In genomic region chr17:3794152-3794889, GRCh38 we compare ENCODE assay signal across 7 cellular contexts. TPM values are rescaled to one million over a fixed set of nuclear protein-coding genes. Genes with fewer than 3 reads are reported as not detected.
DNase-seq lines count a peak whose midpoint lies in the region; ATAC-seq, FAIRE-seq and TF ChIP-seq lines count a peak whose summit lies in the region.
"Not testable (repeated sequence)": the region's sequence is repeated elsewhere in the genome, so short reads cannot be mapped to it uniquely, and the experiment has no call there.

No MANE protein-coding gene starts in this region.

- H3K4me1 ChIP-seq in CD8-positive, alpha-beta T cell (ENCODE audit: insufficient read depth, low read length), result peaks cover 23% of the 10 kb centered on the region
- H3K4me1 ChIP-seq in IMR-90 (ENCODE audit: control insufficient read depth, insufficient read depth, low read length) (peaks cover 11% of the 10 kb centered on the region), K562 (replicated peaks in 1 of 2; ENCODE audit: control insufficient read depth in 2 of 2, insufficient read depth in 2 of 2, low read length in 2 of 2) (peaks cover 0 to 11% of the 10 kb centered on the region in 2 experiments; a peak in 2 of 5 replicates), trophoblast cell (ENCODE audit: control insufficient read depth in 1 of 2, insufficient read depth in 2 of 2, low read length in 2 of 2) (peaks cover 3 to 11% of the 10 kb centered on the region in 2 experiments)

- not testable (repeated sequence) for H3K4me3 Mint-ChIP-seq in CD8-positive, alpha-beta T cell; T-helper 17 cell; natural killer cell

- in situ Hi-C loops in IMR-90 (cut with MboI; ENCODE audit: low sequenced_read_pairs); K562 (cut with MboI): not testable (repeated sequence)

- H3K4ac ChIP-seq in IMR-90 (ENCODE audit: low read depth, low read length), result not testable (repeated sequence)
- H3K4ac ChIP-seq in trophoblast cell (ENCODE audit: low read depth, low read length), result peak overlapping the region; percentile 49

- 83% methylated on average over 12 of the region's 24 CpGs; no CpG with 5 or more reads in 1 of the 2 experiments for WGBS in IMR-90 (ENCODE audit: extremely low coverage in 2 of 2, insufficient read length in 1 of 2), 2 experiments
- 36% methylated on average over 18 of the region's 24 CpGs for WGBS in K562 (ENCODE audit: insufficient coverage, low coverage, missing lambda C conversion rate)
- WGBS in trophoblast cell (ENCODE audit: extremely low coverage, insufficient coverage, insufficient read length), result no CpG with 5 or more reads among the region's 24 CpGs

- not testable (repeated sequence) for FAIRE-seq in K562 (lab: Jason Lieb, UNC)

- H3K4me1 Mint-ChIP-seq in CD8-positive, alpha-beta T cell (ENCODE audit: low read depth), result peaks cover 56% of the 10 kb centered on the region
- H3K4me1 Mint-ChIP-seq in T-helper 17 cell (peaks cover 26% of the 10 kb centered on the region), natural killer cell (peaks cover 49 to 58% of the 10 kb centered on the region in 2 donors)

- H3K36me3 ChIP-seq in CD8-positive, alpha-beta T cell (ENCODE audit: insufficient read depth, low read length); IMR-90 (ENCODE audit: control insufficient read depth, insufficient read depth, low read length); K562 (ENCODE audit: control insufficient read depth, insufficient read depth, low read length); trophoblast cell (ENCODE audit: control insufficient read depth in 1 of 2, insufficient read depth in 2 of 2, low read length in 2 of 2): not testable (repeated sequence)

- not testable (repeated sequence) for H3K79me1 ChIP-seq in IMR-90 (ENCODE audit: low read depth in 1 of 2, low read length in 2 of 2); trophoblast cell (ENCODE audit: low read length)

- DNase-seq in CD8-positive, alpha-beta T cell; IMR-90; T-helper 17 cell; K562 (ENCODE audit: extremely low read depth in 1 of 4, low spot score in 3 of 4); natural killer cell; trophoblast cell: not testable (repeated sequence)
- DNase-seq in cardiac septum (ENCODE audit: low spot score), result peak; percentile 61

- H3K27ac Mint-ChIP-seq in CD8-positive, alpha-beta T cell, result peak overlapping the region; percentile 97
- peak overlapping the region; percentile 94 for H3K27ac Mint-ChIP-seq in T-helper 17 cell
- peak overlapping the region; percentile 91 to 93 for H3K27ac Mint-ChIP-seq in natural killer cell

- TF ChIP-seq RAD21 in IMR-90 (IDR thresholded peaks at IDR 0.05; ENCODE audit: low read length); K562 (CRISPR knock-in tag; conservative IDR thresholded peaks at IDR 0.05 in 1 of 2, IDR thresholded peaks at IDR 0.05 in 1 of 2): not testable (repeated sequence)

- not testable (repeated sequence) for H3K18ac ChIP-seq in IMR-90 (ENCODE audit: low read depth, low read length)
- H3K18ac ChIP-seq in trophoblast cell (ENCODE audit: low read length), result peak overlapping the region; percentile 90

- H3K9me1 ChIP-seq in IMR-90 (ENCODE audit: insufficient read depth, low read length); K562 (ENCODE audit: control insufficient read depth, insufficient read depth, low read length): not testable (repeated sequence)

- H4K12ac ChIP-seq in trophoblast cell (ENCODE audit: low read depth, low read length), result peak overlapping the region; percentile 40

- not testable (repeated sequence) for H3K4me3 ChIP-seq in CD8-positive, alpha-beta T cell (ENCODE audit: low read depth, low read length); IMR-90 (ENCODE audit: insufficient read depth, low read depth, low read length); K562; trophoblast cell (ENCODE audit: low read depth, low read length)

- not testable (repeated sequence) for H4K8ac ChIP-seq in IMR-90 (ENCODE audit: low read depth in 2 of 2, low read length in 2 of 2)
- H4K8ac ChIP-seq in trophoblast cell (ENCODE audit: low read depth, low read length), result peak overlapping the region; percentile 39

- not testable (repeated sequence) for H3K23ac ChIP-seq in IMR-90 (ENCODE audit: low read depth, low read length); trophoblast cell (ENCODE audit: low read length)

- not testable (repeated sequence) for TF ChIP-seq EP300 in K562 (IDR thresholded peaks at IDR 0.05; ENCODE audit: low read length)

- not testable (repeated sequence) for H4K20me1 ChIP-seq in IMR-90 (ENCODE audit: insufficient read depth, low read length); K562 (replicated peaks; ENCODE audit: control insufficient read depth, insufficient read depth, low read length)

- not testable (repeated sequence) for H3K9me3 Mint-ChIP-seq in CD8-positive, alpha-beta T cell; natural killer cell

- not testable (repeated sequence) for TF ChIP-seq CTCF in CD8-positive, alpha-beta T cell (IDR thresholded peaks at IDR 0.05); IMR-90 (conservative IDR thresholded peaks at IDR 0.05; ENCODE audit: low read depth, low read length); K562 (IDR thresholded peaks at IDR 0.05 in 2 of 3, conservative IDR thresholded peaks at IDR 0.05 in 1 of 3; ENCODE audit: insufficient read depth in 2 of 3, low read depth in 1 of 3, low read length in 3 of 3); natural killer cell (IDR thresholded peaks at IDR 0.05)

- H2BK12ac ChIP-seq in trophoblast cell (ENCODE audit: low read length), result peak overlapping the region; percentile 28

- H3K79me2 ChIP-seq in K562 (ENCODE audit: control insufficient read depth, insufficient read depth, low read length); trophoblast cell (ENCODE audit: control insufficient read depth, insufficient read depth, low read length, poor library complexity): not testable (repeated sequence)

- not testable (repeated sequence) for H3K27ac ChIP-seq in CD8-positive, alpha-beta T cell (ENCODE audit: low read depth, low read length); IMR-90 (ENCODE audit: insufficient read depth, low read length); K562 (ENCODE audit: extremely low read depth, low read depth, low read length)
- peak overlapping the region; percentile 71 for H3K27ac ChIP-seq in trophoblast cell (ENCODE audit: low read depth, low read length)

- H3K14ac ChIP-seq in IMR-90 (replicated peaks; ENCODE audit: low read depth, low read length) (0 out of 2 replicates have a peak overlapping the region, but pooled peaks have one; percentile 28), trophoblast cell (ENCODE audit: low read length) (peak overlapping the region; percentile 52)

- POLR2A ChIA-PET in CD8-positive, alpha-beta T cell (lab: Charles Lee), result interaction anchor here (3.3 kb wide), 1 partner anchor 30 kb away, joined by 17 read pairs; no protein-coding TSS in a partner anchor
- POLR2A ChIA-PET in IMR-90 (lab: Charles Lee; ENCODE audit: unreplicated experiment), result not testable (repeated sequence)
- POLR2A ChIA-PET in K562 (lab: Yijun Ruan, JAX), result interaction anchor here (0.6 kb wide), 1 partner anchor 20 kb away, joined by 3 read pairs; no protein-coding TSS in a partner anchor

- intact Hi-C loops in CD8-positive, alpha-beta T cell (cut with DNase I, micrococcal nuclease), result loop anchor here (2.0 kb wide), 2 partner anchors 32 to 56 kb away; no protein-coding TSS in a partner anchor
- intact Hi-C loops in IMR-90 (cut with micrococcal nuclease); K562 (cut with micrococcal nuclease); cardiac septum (cut with DNase I): not testable (repeated sequence)
- intact Hi-C loops in natural killer cell (cut with micrococcal nuclease), result loop anchor here (2.0 kb wide), 1 partner anchor 84 kb away; no protein-coding TSS in a partner anchor

- ATAC-seq in CD8-positive, alpha-beta T cell; IMR-90 (ENCODE audit: low read depth); T-helper 17 cell; K562; natural killer cell: not testable (repeated sequence)

- not testable (repeated sequence) for H3K9ac ChIP-seq in IMR-90 (ENCODE audit: low read depth, low read length); K562 (ENCODE audit: insufficient read depth in 1 of 2, low read depth in 2 of 2, low read length in 2 of 2); trophoblast cell (ENCODE audit: low read length)

- H2AK5ac ChIP-seq in IMR-90 (ENCODE audit: low read depth, low read length) (peak overlapping the region; percentile 39; the same call in 1 of the 2 replicates), trophoblast cell (ENCODE audit: low read length) (peak overlapping the region; percentile 79)

- not testable (repeated sequence) for H3K56ac ChIP-seq in IMR-90 (ENCODE audit: extremely low read depth, insufficient read depth, low read length)

- not testable (repeated sequence) for H2BK5ac ChIP-seq in IMR-90 (ENCODE audit: low read depth, low read length, poor library complexity, severe bottlenecking)
- peak overlapping the region; percentile 57 for H2BK5ac ChIP-seq in trophoblast cell (ENCODE audit: low read depth, low read length, poor library complexity)

- H2BK20ac ChIP-seq in IMR-90 (ENCODE audit: low read depth, low read length), result not testable (repeated sequence)

- CTCF ChIA-PET in CD8-positive, alpha-beta T cell (lab: Charles Lee), result interaction anchor here (1.0 kb wide), 2 partner anchors 33 to 112 kb away, joined by 3 to 4 read pairs; no protein-coding TSS in a partner anchor
- CTCF ChIA-PET in IMR-90 (lab: Yijun Ruan, JAX), result interaction anchor here (2.3 kb wide), 1 partner anchor 56 kb away, joined by 5 read pairs; no protein-coding TSS in a partner anchor
- CTCF ChIA-PET in K562 (lab: Yijun Ruan, JAX; ENCODE audit: low intra/inter-chr PET ratio), result not testable (repeated sequence)

- H2AFZ ChIP-seq in IMR-90 (replicated peaks; ENCODE audit: low read length, poor library complexity); K562 (ENCODE audit: low read depth, low read length); trophoblast cell (ENCODE audit: insufficient read depth, low read length, poor library complexity): not testable (repeated sequence)

- H3K27me3 Mint-ChIP-seq in CD8-positive, alpha-beta T cell (ENCODE audit: low read depth); T-helper 17 cell: not testable (repeated sequence)
- H3K27me3 Mint-ChIP-seq in natural killer cell (ENCODE audit: low read depth in 2 of 2), result peaks cover 0 to 12% of the 10 kb centered on the region in 2 donors

- H3K9me3 ChIP-seq in CD8-positive, alpha-beta T cell (ENCODE audit: low read length); IMR-90 (ENCODE audit: control insufficient read depth, insufficient read depth, low read length); T-helper 17 cell (ENCODE audit: control insufficient read depth, low read length, poor library complexity, severe bottlenecking); K562 (replicated peaks; ENCODE audit: control insufficient read depth, insufficient read depth, low read depth, low read length); trophoblast cell (ENCODE audit: insufficient read depth, low read depth, low read length): not testable (repeated sequence)

- not testable (repeated sequence) for H3K36me3 Mint-ChIP-seq in CD8-positive, alpha-beta T cell; T-helper 17 cell (ENCODE audit: low read depth); natural killer cell

- not testable (repeated sequence) for H2BK120ac ChIP-seq in IMR-90 (ENCODE audit: low read depth, low read length)
- peak overlapping the region; percentile 70 for H2BK120ac ChIP-seq in trophoblast cell (ENCODE audit: insufficient read depth, low read length, poor library complexity)

- not testable (repeated sequence) for H2AK9ac ChIP-seq in IMR-90 (replicated peaks; ENCODE audit: low read depth, low read length, poor library complexity)

- not testable (repeated sequence) for TF ChIP-seq POLR2A in IMR-90 (IDR thresholded peaks at IDR 0.05; ENCODE audit: low read depth, low read length); K562 (conservative IDR thresholded peaks at IDR 0.05)

- not testable (repeated sequence) for H3K4me2 ChIP-seq in IMR-90 (ENCODE audit: low read depth, low read length); K562 (ENCODE audit: insufficient read depth, low read length); trophoblast cell (ENCODE audit: low read length)

- not testable (repeated sequence) for H4K91ac ChIP-seq in IMR-90 (ENCODE audit: insufficient read depth, low read depth, low read length)
- peak overlapping the region; percentile 86 for H4K91ac ChIP-seq in trophoblast cell (ENCODE audit: low read depth, low read length)

- H4K5ac ChIP-seq in IMR-90 (ENCODE audit: low read depth, low read length), result not testable (repeated sequence)

- dilution Hi-C loops in IMR-90 (cut with HindIII; ENCODE audit: low sequenced_read_pairs, unreplicated experiment), result not testable (repeated sequence)

- not testable (repeated sequence) for BruUV-seq in IMR-90 (replicated peaks; lab: Mats Ljungman, UMichigan); K562 (replicated peaks; lab: Mats Ljungman, UMichigan)

- not testable (repeated sequence) for H2BK15ac ChIP-seq in IMR-90 (ENCODE audit: low read depth, low read length)

- H3K27me3 ChIP-seq in CD8-positive, alpha-beta T cell (ENCODE audit: insufficient read depth, low read length); IMR-90 (ENCODE audit: control insufficient read depth, insufficient read depth, low read length); K562 (ENCODE audit: control insufficient read depth in 2 of 2, insufficient read depth in 2 of 2, low read length in 2 of 2); trophoblast cell (ENCODE audit: insufficient read depth, low read length): not testable (repeated sequence)

RNA-seq across cellular contexts. Expression of gene ITGAE, which starts 6.7 kb away (rescaled TPM):
- 10 to 100 TPM; 23.0 to 25.7 TPM for total RNA-seq in CD8-positive, alpha-beta T cell
- total RNA-seq in IMR-90 (2012; rRNA removed) (47.8 and 54.1 TPM in 2 replicates), T-helper 17 cell (10 to 100 TPM; 10.2 to 14.3 TPM), K562 (2014; rRNA removed) (14.8 and 24.2 TPM in 2 replicates), K562 (2014; rRNA removed; fragmentation: Illumina TruSeq; extraction: Trizol) (19.8 and 20.1 TPM in 2 replicates), K562 (2015; rRNA removed; fragmentation: Illumina TruSeq; extraction: Trizol) (23.0 and 27.0 TPM in 2 replicates), K562 (2021) (17.0 and 18.5 TPM in 2 replicates), cardiac septum (20.3 TPM), natural killer cell (10 to 100 TPM; 12.8 to 13.8 (median 13.8) TPM)
- polyA plus RNA-seq in IMR-90 (2012; rRNA removed) (57.8 and 60.8 TPM in 2 replicates), K562 (2011; rRNA removed) (45.3 and 49.9 TPM in 2 replicates), K562 (2014; fragmentation: Illumina TruSeq; extraction: Trizol) (18.2 and 19.3 TPM in 2 replicates), K562 (2014; fragmentation: Nextera tagmentation; extraction: Ambion mirVana) (100 to 1,000 TPM; 151 to 160 TPM), K562 (2014; rRNA removed) (27.6 and 33.3 TPM in 2 replicates)
- polyA plus RNA-seq in IMR-90 (2012; cell fraction: cytosol; rRNA removed), result 57.4 and 63.7 TPM in 2 replicates
- polyA plus RNA-seq in IMR-90 (2012; cell fraction: nucleus; rRNA removed; ENCODE audit: low replicate concordance), result 15.2 and 56.8 TPM in 2 replicates
- total RNA-seq in K562 (2011; cell fraction: chromatin; rRNA removed; ENCODE audit: low replicate concordance), result 17.8 and 20.9 TPM in 2 replicates
- total RNA-seq in K562 (2011; cell fraction: nucleolus; rRNA removed), result 14.1 and 16.8 TPM in 2 replicates
- 18.1 and 21.6 TPM in 2 replicates for total RNA-seq in K562 (2011; cell fraction: nucleoplasm; rRNA removed)
- 18.5 and 26.8 TPM in 2 replicates for polyA plus RNA-seq in K562 (2011; cell fraction: cytosol; rRNA removed)
- polyA plus RNA-seq in K562 (2011; cell fraction: nucleus; rRNA removed), result 19.2 and 31.3 TPM in 2 replicates
- polyA plus RNA-seq in K562 (2012), result 18.3 and 39.8 TPM in 2 replicates
- 6.7 and 9.9 TPM in 2 replicates for polyA minus RNA-seq in K562 (2011; rRNA and poly(A)+ RNA removed)
- 3.2 and 4.3 TPM in 2 replicates for polyA minus RNA-seq in K562 (2011; cell fraction: cytosol; rRNA and poly(A)+ RNA removed)
- polyA minus RNA-seq in K562 (2011; cell fraction: nucleus; rRNA and poly(A)+ RNA removed), result 5.3 and 7.1 TPM in 2 replicates
- 32.1 and 34.1 TPM in 2 replicates for polyA plus RNA-seq in trophoblast cell (2013)

RNA-seq across cellular contexts. Expression of gene NCBP3, which starts 51.7 kb away (rescaled TPM):
- total RNA-seq in CD8-positive, alpha-beta T cell, result 10 to 100 TPM; 28.4 to 35.3 TPM
- total RNA-seq in IMR-90 (2012; rRNA removed) (10.8 and 15.6 TPM in 2 replicates), T-helper 17 cell (10 to 100 TPM; 37.0 to 42.9 TPM), K562 (2014; rRNA removed) (11.9 and 13.0 TPM in 2 replicates), K562 (2014; rRNA removed; fragmentation: Illumina TruSeq; extraction: Trizol) (20.8 and 21.4 TPM in 2 replicates), K562 (2015; rRNA removed; fragmentation: Illumina TruSeq; extraction: Trizol) (15.0 and 17.9 TPM in 2 replicates), K562 (2021) (20.5 and 23.7 TPM in 2 replicates), cardiac septum (32.8 TPM), natural killer cell (10 to 100 TPM; 55.9 to 60.7 (median 58.1) TPM)
- polyA plus RNA-seq in IMR-90 (2012; rRNA removed) (13.5 and 21.0 TPM in 2 replicates), K562 (2011; rRNA removed) (16.7 and 22.0 TPM in 2 replicates), K562 (2014; fragmentation: Illumina TruSeq; extraction: Trizol) (16.6 and 23.0 TPM in 2 replicates), K562 (2014; fragmentation: Nextera tagmentation; extraction: Ambion mirVana) (1 to 10 TPM; 3.1 to 5.8 TPM), K562 (2014; rRNA removed) (25.5 and 26.9 TPM in 2 replicates)
- polyA plus RNA-seq in IMR-90 (2012; cell fraction: cytosol; rRNA removed), result 2.5 and 4.0 TPM in 2 replicates
- 10.1 and 46.4 TPM in 2 replicates for polyA plus RNA-seq in IMR-90 (2012; cell fraction: nucleus; rRNA removed; ENCODE audit: low replicate concordance)
- total RNA-seq in K562 (2011; cell fraction: chromatin; rRNA removed; ENCODE audit: low replicate concordance), result 47.1 and 120 TPM in 2 replicates
- 24.3 and 29.0 TPM in 2 replicates for total RNA-seq in K562 (2011; cell fraction: nucleolus; rRNA removed)
- total RNA-seq in K562 (2011; cell fraction: nucleoplasm; rRNA removed), result 71.9 and 106 TPM in 2 replicates
- polyA plus RNA-seq in K562 (2011; cell fraction: cytosol; rRNA removed), result 4.4 and 8.3 TPM in 2 replicates
- polyA plus RNA-seq in K562 (2011; cell fraction: nucleus; rRNA removed), result 35.6 and 38.6 TPM in 2 replicates
- 15.5 and 16.0 TPM in 2 replicates for polyA plus RNA-seq in K562 (2012)
- 19.6 and 25.8 TPM in 2 replicates for polyA minus RNA-seq in K562 (2011; rRNA and poly(A)+ RNA removed)
- polyA minus RNA-seq in K562 (2011; cell fraction: cytosol; rRNA and poly(A)+ RNA removed), result 5.0 and 8.9 TPM in 2 replicates
- 11.3 and 17.9 TPM in 2 replicates for polyA minus RNA-seq in K562 (2011; cell fraction: nucleus; rRNA and poly(A)+ RNA removed)
- polyA plus RNA-seq in trophoblast cell (2013), result 31.8 and 32.8 TPM in 2 replicates
